In the genomic region with DNA sequence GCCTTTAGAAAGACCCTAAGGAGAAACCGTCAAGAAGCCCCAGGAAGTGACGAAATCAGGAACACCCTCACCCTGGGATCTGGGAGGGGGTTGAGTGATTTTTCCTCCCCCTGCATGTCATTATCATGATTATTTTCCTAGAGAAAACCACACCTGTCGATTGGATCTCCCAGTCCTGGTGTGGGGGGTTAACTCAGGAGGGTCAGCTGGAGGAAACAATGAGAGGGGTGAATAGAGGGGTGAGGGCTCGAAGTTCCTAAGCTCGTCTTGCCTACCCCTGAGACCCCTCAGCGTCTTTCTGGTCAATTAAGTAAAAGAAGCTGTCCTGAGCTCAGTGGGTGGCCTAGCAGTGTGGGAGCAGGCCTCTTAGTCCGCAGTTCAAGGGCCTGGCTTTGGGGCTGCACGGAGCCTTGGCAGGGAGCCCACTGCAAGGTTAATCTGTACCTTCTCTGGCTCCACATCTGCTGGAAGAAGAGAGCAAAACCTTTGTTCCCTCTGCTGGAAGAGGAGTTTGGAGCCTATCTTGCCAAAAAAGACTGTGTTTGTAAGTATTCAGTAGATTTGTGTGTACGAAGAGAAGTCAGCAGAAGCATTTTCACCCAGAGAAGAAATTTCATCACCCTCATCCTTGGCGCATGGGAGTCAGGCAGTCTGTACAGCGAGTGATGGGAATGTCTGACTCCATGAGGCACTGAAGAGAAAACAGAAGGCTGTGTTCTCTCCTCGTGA, we compare ENCODE assay signal across 18 cellular contexts. TPM values are rescaled to one million over a fixed set of nuclear protein-coding genes. Genes with fewer than 3 reads are reported as not detected.
DNase-seq lines count a peak whose midpoint lies in the region; ATAC-seq, FAIRE-seq and TF ChIP-seq lines count a peak whose summit lies in the region.
"Had no signal": no experiment of that assay in that cellular context is flagged by ENCODE, and none has a peak within 500 bp of the region (broad histone marks: within the 10 kb centered on the region; RNA-seq: fewer than 3 reads in every experiment).

No MANE protein-coding gene starts in this region.

- ATAC-seq in body of pancreas: peak; percentile 88
- ATAC-seq in left colon: peak; percentile 96
- ATAC-seq: activated CD8-positive, alpha-beta memory T cell treated with anti-CD3 and anti-CD28 coated beads, Interleukin-2, amount 10 ng/mL, durations not matched to agents 7 days and 5 days had no signal

- H3K27ac ChIP-seq in body of pancreas (peak overlapping the region; percentile 40 to 79 (median 62)), small intestine (ENCODE audit: low read depth in 1 of 2, low read length in 1 of 2) (peak overlapping the region; percentile 78), vagina (no peak overlapping the region)
- H3K27ac ChIP-seq: HL-60, lower lobe of right lung had no signal

- intact Hi-C loops in body of pancreas (cut with DNase I) (no loop called here), left colon (cut with DNase I, micrococcal nuclease) (no loop called here), vagina (cut with DNase I) (no loop called here)

- DNase-seq in HT-29 (ENCODE audit: low spot score) (peak; percentile 56), body of pancreas (peak; percentile 81 to 92 (median 88)), left colon (peak; percentile 67 to 81), small intestine (peak; percentile 89), SKM-1 treated with dmso at 0.1 percent for 144 hours (lab: John Stamatoyannopoulos, UW; ENCODE audit: unreplicated experiment) (no peak), vagina (ENCODE audit: extremely low spot score in 2 of 2) (no peak), NCI-H2107 (lab: John Stamatoyannopoulos, UW) (no peak), A172 (ENCODE audit: low spot score) (no peak)
- DNase-seq: activated CD8-positive, alpha-beta memory T cell treated with anti-CD3 and anti-CD28 coated beads, Interleukin-2, amount 10 ng/mL, durations not matched to agents 7 days and 5 days; activated naive CD8-positive, alpha-beta T cell treated with anti-CD3 and anti-CD28 coated beads, Interleukin-2, amount 10 ng/mL, durations not matched to agents 7 days and 5 days; CD4-positive, alpha-beta memory T cell; dermis blood vessel endothelial cell; lower lobe of right lung; NCI-H510A treated with DMSO at 0.1 percent for 48 hours; stimulated activated CD4-positive, alpha-beta T cell treated with anti-CD3 and anti-CD28 coated beads, Interleukin-4, amount 100 ng/mL, for 24 hours; stimulated activated naive CD4-positive, alpha-beta T cell treated with Interleukin-2 at 50 U/mL for 16 hours had no signal

- TF ChIP-seq CTCF in body of pancreas (IDR thresholded peaks at IDR 0.05): peak in 4 of 7 experiments; percentile 19 to 44 (median 30)
- no peak for TF ChIP-seq CTCF in vagina (IDR thresholded peaks at IDR 0.05)

- TF ChIP-seq POLR2A in body of pancreas (IDR thresholded peaks at IDR 0.05): no peak
- no peak for TF ChIP-seq POLR2A in vagina (IDR thresholded peaks at IDR 0.05)

- FAIRE-seq in small intestine (lab: Jason Lieb, UNC): no peak
- FAIRE-seq: TTC549 had no signal

- no peaks in the 10 kb centered on the region for H3K27me3 ChIP-seq in body of pancreas
- H3K27me3 ChIP-seq in small intestine (ENCODE audit: control insufficient read depth in 2 of 2, insufficient read depth in 2 of 2, low read length in 2 of 2): no peaks in the 10 kb centered on the region
- H3K27me3 ChIP-seq in vagina: no peaks in the 10 kb centered on the region

- H3K4me3 ChIP-seq in body of pancreas (no peak overlapping the region), small intestine (ENCODE audit: low read depth in 1 of 2, low read length in 2 of 2) (no peak overlapping the region), vagina (no peak overlapping the region)
- H3K4me3 ChIP-seq: lower lobe of right lung had no signal

- peaks cover 31% of the 10 kb centered on the region for H3K4me1 ChIP-seq in body of pancreas
- no peaks in the 10 kb centered on the region for H3K4me1 ChIP-seq in small intestine (ENCODE audit: control insufficient read depth in 2 of 2, insufficient read depth in 1 of 2, low read depth in 1 of 2, low read length in 1 of 2)
- H3K4me1 ChIP-seq in vagina: no peaks in the 10 kb centered on the region

- no peaks in the 10 kb centered on the region for H3K36me3 ChIP-seq in body of pancreas (replicated peaks in 1 of 2; ENCODE audit: insufficient read depth in 1 of 2, low read depth in 2 of 2)
- no peaks in the 10 kb centered on the region for H3K36me3 ChIP-seq in small intestine (ENCODE audit: control insufficient read depth in 2 of 2, insufficient read depth in 2 of 2, low read length in 2 of 2)
- no peaks in the 10 kb centered on the region for H3K36me3 ChIP-seq in vagina
- H3K36me3 ChIP-seq: lower lobe of right lung had no signal

- WGBS in body of pancreas, 2 donors: 28 to 34% methylated on average over 7 to 12 of the region's 12 CpGs
- 15 to 41% (median 21%) methylated on average over 12 of the region's 12 CpGs for WGBS in small intestine, 3 donors

- H3K9me3 ChIP-seq in body of pancreas (peaks cover 0 to 7% (median 0%) of the 10 kb centered on the region in 3 donors), small intestine (ENCODE audit: control insufficient read depth, low read depth) (peaks cover 1% of the 10 kb centered on the region), vagina (no peaks in the 10 kb centered on the region)

RNA-seq across cellular contexts. Expression of gene FTH1, which starts 34.2 kb away (rescaled TPM):
- 1,803 and 2,077 TPM in 2 replicates for total RNA-seq in HT-29 (2014; rRNA removed; shearing (Covaris generic))
- 1,000 to 10,000 TPM; 1,333 to 1,363 TPM for total RNA-seq in body of pancreas
- 1,000 to 10,000 TPM; 4,322 to 5,591 TPM for total RNA-seq in left colon
- polyA plus RNA-seq in small intestine: 1,000 to 10,000 TPM; 3,413 to 10,000 (median 8,961) TPM
- total RNA-seq in vagina: 2,421 TPM
- total RNA-seq in A172 (2014; rRNA removed; shearing (Covaris generic)): 511 and 651 TPM in 2 replicates

RNA-seq across cellular contexts. Expression of gene BEST1, which starts 51.5 kb away (rescaled TPM):
- 0.46 TPM in 1 of 2 replicates, not detected in the other for total RNA-seq in HT-29 (2014; rRNA removed; shearing (Covaris generic))
- 1 to 10 TPM; 1.6 to 2.6 TPM for total RNA-seq in body of pancreas
- total RNA-seq in left colon: 1 to 10 TPM in 1 of 2 donors, under 1 TPM in 1; 0.64 to 1.6 TPM
- 1 to 10 TPM; 2.7 to 4.7 (median 4.3) TPM for polyA plus RNA-seq in small intestine
- total RNA-seq in vagina: 4.4 TPM
- 0.79 and 1.00 TPM in 2 replicates for total RNA-seq in A172 (2014; rRNA removed; shearing (Covaris generic))
- total RNA-seq: activated CD8-positive, alpha-beta memory T cell treated with anti-CD3 and anti-CD28 coated beads, Interleukin-2, amount 10 ng/mL, durations not matched to agents 7 days and 5 days; dermis blood vessel endothelial cell had no signal

Comparison
In these comparisons a context has a peak if more than half of its experiments do, and no peak if none do; other contexts are left out.
1. DNase-seq: peak in HT-29 (single experiment), body of pancreas (4 of 4), left colon (2 of 2) and small intestine (single experiment); none in SKM-1 treated with dmso at 0.1 percent for 144 hours (single experiment), vagina (0 of 2), NCI-H2107 (single experiment) and A172 (single experiment).
2. CTCF ChIP-seq: peak in body of pancreas (4 of 7); none in vagina (0 of 3).